19 cellular contexts compared by ENCODE assay signal in genomic region chr9:95284152-95284551, GRCh38. TPM values are rescaled to one million over a fixed set of nuclear protein-coding genes. Genes with fewer than 3 reads are reported as not detected.
DNase-seq lines count a peak whose midpoint lies in the region; ATAC-seq, FAIRE-seq and TF ChIP-seq lines count a peak whose summit lies in the region.
"Had no signal": no experiment of that assay in that cellular context is flagged by ENCODE, and none has a peak within 500 bp of the region (broad histone marks: within the 10 kb centered on the region; RNA-seq: fewer than 3 reads in every experiment).

No MANE protein-coding gene starts in this region.

- peaks cover 12% of the 10 kb centered on the region; the same call in 1 of the 2 replicates for H3K9me3 ChIP-seq in PC-9 (ENCODE audit: insufficient read depth, low read depth)
- H3K9me3 ChIP-seq in small intestine (ENCODE audit: control insufficient read depth, low read depth), result peaks cover 1% of the 10 kb centered on the region
- no peaks in the 10 kb centered on the region for H3K9me3 ChIP-seq in CD4-positive, alpha-beta memory T cell (ENCODE audit: control insufficient read depth in 1 of 2, low read length in 2 of 2)
- H3K9me3 ChIP-seq: prostate gland had no signal

- no TSS peak for BruUV-seq in PC-9 (replicated peaks; lab: Mats Ljungman, UMichigan)

- H3K4me1 ChIP-seq in PC-9 (replicated peaks; ENCODE audit: insufficient read depth) (peaks cover 14% of the 10 kb centered on the region), small intestine (ENCODE audit: control insufficient read depth in 2 of 2, insufficient read depth in 1 of 2, low read depth in 1 of 2, low read length in 1 of 2) (peaks cover 3% of the 10 kb centered on the region in 2 donors)
- no peaks in the 10 kb centered on the region for H3K4me1 ChIP-seq in CD4-positive, alpha-beta memory T cell (ENCODE audit: insufficient read depth, low read length)
- H3K4me1 ChIP-seq: prostate gland, SJCRH30 had no signal

- intact Hi-C loops in PC-9 (cut with micrococcal nuclease; ENCODE audit: unreplicated experiment), result no loop called here
- intact Hi-C loops in CD4-positive, alpha-beta memory T cell (cut with micrococcal nuclease), result no loop called here

- H4K20me1 ChIP-seq in PC-9 (ENCODE audit: insufficient read depth), result no peaks in the 10 kb centered on the region; the same call in 1 of the 2 replicates

- POLR2A ChIA-PET in PC-9 (lab: Charles Lee; ENCODE audit: unreplicated experiment), result no interaction called here
- POLR2A ChIA-PET in CD4-positive, alpha-beta memory T cell (lab: Charles Lee; ENCODE audit: partially characterized antibody), result no interaction called here

- peaks cover 9 to 10% of the 10 kb centered on the region in 2 donors for H3K36me3 Mint-ChIP-seq in CD4-positive, alpha-beta memory T cell

- H3K9me3 Mint-ChIP-seq in CD4-positive, alpha-beta memory T cell, result peaks cover 4 to 35% (median 29%) of the 10 kb centered on the region in 8 donors

- peaks cover 10% of the 10 kb centered on the region; the same call in 1 of the 2 replicates for H3F3A ChIP-seq in PC-9 (ENCODE audit: insufficient read depth, low read depth)

- no peaks in the 10 kb centered on the region for H3K4me1 Mint-ChIP-seq in CD4-positive, alpha-beta memory T cell
- H3K4me1 Mint-ChIP-seq: CD14-positive monocyte, endodermal cell had no signal

- ATAC-seq in HG02759 (IDR thresholded peaks at IDR 0.05; ENCODE audit: unreplicated experiment), result no peak
- ATAC-seq: gastroesophageal sphincter; naive thymus-derived CD4-positive, alpha-beta T cell had no signal

- H3K36me3 ChIP-seq in PC-9 (ENCODE audit: low read depth) (no peaks in the 10 kb centered on the region), small intestine (ENCODE audit: control insufficient read depth in 2 of 2, insufficient read depth in 2 of 2, low read length in 2 of 2) (no peaks in the 10 kb centered on the region)
- no peaks in the 10 kb centered on the region for H3K36me3 ChIP-seq in CD4-positive, alpha-beta memory T cell (ENCODE audit: insufficient read depth, low read length)
- H3K36me3 ChIP-seq: gastroesophageal sphincter, prostate gland, SJCRH30 had no signal

- DNase-seq in ELR (ENCODE audit: low read depth) (peak; percentile 69), PC-9 (peak in 1 of 2 experiments; percentile 52), fibroblast of the aortic adventitia (ENCODE audit: low read depth) (peak; percentile 51), small intestine (peak; percentile 46), NCI-H446 treated with DMSO at 0.1 percent for 48 hours (lab: John Stamatoyannopoulos, UW) (no peak)
- DNase-seq in CD4-positive, alpha-beta memory T cell, result no peak
- DNase-seq: activated effector memory CD4-positive, alpha-beta T cell treated with anti-CD3 and anti-CD28 coated beads, Interleukin-2, amount 50 U/mL, for 16 hours; amygdala; DMS79; endodermal cell; naive thymus-derived CD4-positive, alpha-beta T cell; NCI-H187 treated with DMSO at 0.1 percent for 48 hours; NCI-H526 treated with DMSO at 0.1 percent for 48 hours; SJCRH30; stimulated activated CD4-positive, alpha-beta T cell treated with anti-CD3 and anti-CD28 coated beads, Interleukin-12 subunit alpha, Interleukin-12 subunit beta, amount 100 ng/mL, for 4 hours had no signal

- no peak overlapping the region for H3K27ac Mint-ChIP-seq in CD4-positive, alpha-beta memory T cell
- H3K27ac Mint-ChIP-seq: CD14-positive monocyte; endodermal cell; naive thymus-derived CD4-positive, alpha-beta T cell had no signal

- no peak overlapping the region for H2AFZ ChIP-seq in PC-9

- peak overlapping the region; percentile 34 for H3K4me2 ChIP-seq in PC-9

- H3K9me2 ChIP-seq in PC-9 (ENCODE audit: insufficient read depth), result no peaks in the 10 kb centered on the region

- TF ChIP-seq CTCF in PC-9 (conservative IDR thresholded peaks at IDR 0.05) (no peak), fibroblast of the aortic adventitia (IDR thresholded peaks at IDR 0.05; ENCODE audit: insufficient read depth, low read length) (no peak)

- no peak for FAIRE-seq in small intestine (lab: Jason Lieb, UNC)

- no peaks in the 10 kb centered on the region; the same call in 1 of the 2 replicates for H3K79me2 ChIP-seq in PC-9 (ENCODE audit: low read depth)

- H3K27me3 ChIP-seq in PC-9 (ENCODE audit: insufficient read depth, low read depth) (no peaks in the 10 kb centered on the region), small intestine (ENCODE audit: control insufficient read depth in 2 of 2, insufficient read depth in 2 of 2, low read length in 2 of 2) (no peaks in the 10 kb centered on the region)
- H3K27me3 ChIP-seq in CD4-positive, alpha-beta memory T cell (ENCODE audit: insufficient read depth, low read length), result no peaks in the 10 kb centered on the region
- H3K27me3 ChIP-seq: gastroesophageal sphincter, SJCRH30 had no signal

- no peaks in the 10 kb centered on the region for H3K27me3 Mint-ChIP-seq in CD4-positive, alpha-beta memory T cell

- CTCF ChIA-PET in PC-9 (lab: Charles Lee), result no interaction called here
- CTCF ChIA-PET in CD4-positive, alpha-beta memory T cell (lab: Charles Lee; ENCODE audit: partially characterized antibody), result no interaction called here

- no peak overlapping the region for H3K4me3 Mint-ChIP-seq in CD4-positive, alpha-beta memory T cell
- H3K4me3 Mint-ChIP-seq: CD14-positive monocyte; endodermal cell; naive thymus-derived CD4-positive, alpha-beta T cell had no signal

- WGBS in small intestine, 3 donors, result 18 to 40% (median 38%) methylated on average over 4 of the region's 4 CpGs

- no peak overlapping the region for H3K4me3 ChIP-seq in PC-9
- no peak overlapping the region for H3K4me3 ChIP-seq in fibroblast of the aortic adventitia (ENCODE audit: low read depth, low read length)
- no peak overlapping the region for H3K4me3 ChIP-seq in small intestine (ENCODE audit: low read depth in 1 of 2, low read length in 2 of 2)
- no peak overlapping the region for H3K4me3 ChIP-seq in CD4-positive, alpha-beta memory T cell (ENCODE audit: low read length in 2 of 2)
- H3K4me3 ChIP-seq: prostate gland, SJCRH30 had no signal

- H3K27ac ChIP-seq in PC-9 (peak overlapping the region; percentile 37), small intestine (ENCODE audit: low read depth in 1 of 2, low read length in 1 of 2) (no peak overlapping the region)
- no peak overlapping the region for H3K27ac ChIP-seq in CD4-positive, alpha-beta memory T cell (ENCODE audit: low read depth, low read length)
- H3K27ac ChIP-seq: prostate gland, SJCRH30 had no signal

RNA-seq across cellular contexts. Expression of gene FANCC, which starts 33.4 kb away (rescaled TPM):
- 31.5 and 44.7 TPM in 2 replicates for total RNA-seq in PC-9 (2021)
- 5.5 and 15.9 TPM in 2 replicates for total RNA-seq in fibroblast of the aortic adventitia (ENCODE audit: low replicate concordance)
- 1 to 10 TPM; 4.9 to 8.3 (median 5.9) TPM for polyA plus RNA-seq in small intestine
- 1 to 10 TPM; 4.4 to 4.9 TPM for total RNA-seq in CD4-positive, alpha-beta memory T cell
- polyA plus RNA-seq in CD4-positive, alpha-beta memory T cell, result 1 to 10 TPM in 1 of 2 donors, under 1 TPM in 1; 0.77 to 2.8 TPM

Comparison
In these comparisons a context has a peak if more than half of its experiments do, and no peak if none do; other contexts are left out.
1. DNase-seq: peak in ELR (single experiment), fibroblast of the aortic adventitia (single experiment) and small intestine (single experiment); none in CD4-positive, alpha-beta memory T cell (0 of 5) and NCI-H446 treated with DMSO at 0.1 percent for 48 hours (single experiment).